1 cellular context compared by ENCODE assay signal in the genomic region with DNA sequence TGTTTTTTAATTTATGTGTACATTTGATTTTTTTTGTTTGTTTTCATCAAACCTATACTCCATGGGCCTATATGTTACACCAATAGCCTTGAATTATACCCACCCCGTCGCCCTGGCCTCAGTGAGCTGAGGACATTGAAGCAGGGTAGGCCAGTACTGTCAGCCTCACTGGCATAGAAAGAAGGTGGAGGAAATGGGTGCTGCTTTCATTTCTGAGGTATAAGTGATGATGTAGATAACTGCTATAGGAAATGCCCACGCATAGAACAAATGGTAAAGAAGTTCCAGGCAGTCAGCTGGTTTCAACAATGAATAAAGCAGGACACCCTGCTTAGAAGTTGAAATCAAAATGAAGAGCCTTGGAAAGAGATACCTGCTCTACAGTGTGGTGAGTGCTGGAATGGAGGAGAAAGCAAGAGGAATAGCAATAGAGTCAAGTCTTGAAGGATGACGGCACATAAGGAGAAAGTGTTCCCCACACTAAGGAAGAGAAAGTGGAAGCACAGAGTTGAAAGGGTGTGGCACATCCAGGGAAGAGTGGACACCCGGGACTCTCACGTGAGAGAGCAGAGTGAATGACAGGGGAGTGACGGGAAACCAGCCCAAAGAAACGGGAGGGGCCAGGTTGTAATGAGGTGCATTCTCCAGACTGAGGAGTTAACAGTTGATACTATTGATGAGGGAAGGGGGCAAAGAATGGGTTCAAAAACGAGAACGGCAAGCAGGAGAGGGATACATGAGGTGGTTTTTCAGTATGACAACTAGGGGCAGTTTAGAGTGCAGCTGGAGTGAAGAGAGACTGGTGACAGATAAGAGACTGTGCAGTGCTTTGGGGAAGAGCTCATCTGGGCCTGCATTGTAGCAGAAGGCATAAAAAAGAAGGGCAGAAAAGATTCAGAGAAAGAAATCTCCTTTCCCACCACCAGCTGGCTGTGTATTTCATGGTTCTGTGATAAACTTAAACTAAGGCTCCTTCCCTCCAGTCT.
TF ChIP-seq lines count a peak whose summit lies in the region.

No MANE protein-coding gene starts in this region.

TF ChIP-seq in HepG2, 621 proteins besides CTCF, POLR2A, EP300 and RAD21 (continued from another document):
- TF ChIP-seq, protein P1, sequence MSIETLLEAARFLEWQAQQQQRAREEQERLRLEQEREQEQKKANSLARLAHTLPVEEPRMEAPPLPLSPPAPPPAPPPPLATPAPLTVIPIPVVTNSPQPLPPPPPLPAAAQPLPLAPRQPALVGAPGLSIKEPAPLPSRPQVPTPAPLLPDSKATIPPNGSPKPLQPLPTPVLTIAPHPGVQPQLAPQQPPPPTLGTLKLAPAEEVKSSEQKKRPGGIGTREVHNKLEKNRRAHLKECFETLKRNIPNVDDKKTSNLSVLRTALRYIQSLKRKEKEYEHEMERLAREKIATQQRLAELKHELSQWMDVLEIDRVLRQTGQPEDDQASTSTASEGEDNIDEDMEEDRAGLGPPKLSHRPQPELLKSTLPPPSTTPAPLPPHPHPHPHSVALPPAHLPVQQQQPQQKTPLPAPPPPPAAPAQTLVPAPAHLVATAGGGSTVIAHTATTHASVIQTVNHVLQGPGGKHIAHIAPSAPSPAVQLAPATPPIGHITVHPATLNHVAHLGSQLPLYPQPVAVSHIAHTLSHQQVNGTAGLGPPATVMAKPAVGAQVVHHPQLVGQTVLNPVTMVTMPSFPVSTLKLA (IDR thresholded peaks at IDR 0.05) = no peak
- no peak for TF ChIP-seq MED13 (CRISPR knock-in tag; IDR thresholded peaks at IDR 0.05)
- TF ChIP-seq FLYWCH1 (CRISPR knock-in tag; IDR thresholded peaks at IDR 0.05) = no peak
- TF ChIP-seq HOXA5 (CRISPR knock-in tag; IDR thresholded peaks at IDR 0.05) = no peak
TF ChIP-seq in HepG2: peak in this region for 0.
